In the genomic region with DNA sequence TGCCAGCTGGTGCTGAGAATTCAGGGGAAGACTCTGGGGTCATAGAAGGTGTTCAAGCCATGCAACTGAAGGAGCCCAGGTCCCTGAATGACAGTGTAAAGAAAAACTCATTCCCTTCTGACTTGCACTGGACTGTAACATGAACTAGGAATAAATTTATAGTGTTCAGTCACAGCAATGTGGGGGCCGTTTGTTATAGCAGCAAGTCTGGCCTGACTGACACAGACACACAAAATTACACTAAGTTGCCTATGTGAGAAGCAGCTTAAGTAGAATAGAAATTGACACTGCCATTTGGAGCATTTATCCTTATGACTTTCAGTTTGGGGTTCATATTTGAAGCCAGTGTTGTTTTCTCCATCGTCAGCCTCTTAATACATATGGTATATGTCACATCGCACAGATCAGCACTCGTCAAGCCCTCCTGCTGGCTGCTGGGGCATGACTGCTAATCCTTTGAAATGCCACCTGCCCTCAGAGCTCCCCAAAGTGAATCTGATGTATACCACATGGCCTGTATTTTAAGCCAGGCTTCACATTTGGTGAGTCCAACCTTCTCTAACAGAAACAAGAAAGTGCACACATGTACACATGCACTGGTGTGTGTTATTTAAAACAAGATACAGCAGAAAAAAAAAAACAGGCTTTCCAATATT, we compare ENCODE assay signal across 1 cellular context.
TF ChIP-seq lines count a peak whose summit lies in the region.

No MANE protein-coding gene starts in this region.

TF ChIP-seq in HepG2, 621 proteins besides CTCF, POLR2A, EP300 and RAD21:
- TF ChIP-seq ZNF12 (CRISPR knock-in tag; IDR thresholded peaks at IDR 0.05) (peak; percentile 91), YEATS2 (CRISPR knock-in tag; IDR thresholded peaks at IDR 0.05; ENCODE audit: borderline replicate concordance) (no peak)
